In genomic region chr9:66901141-66901540, GRCh38 we compare ENCODE assay signal across 8 cellular contexts. TPM values are rescaled to one million over a fixed set of nuclear protein-coding genes. Genes with fewer than 3 reads are reported as not detected.
DNase-seq lines count a peak whose midpoint lies in the region; ATAC-seq and TF ChIP-seq lines count a peak whose summit lies in the region.
"Not testable (repeated sequence)": the region's sequence is repeated elsewhere in the genome, so short reads cannot be mapped to it uniquely, and the experiment has no call there.

No MANE protein-coding gene starts in this region.

- not testable (repeated sequence) for H3K4me1 ChIP-seq in SJSA1 (replicated peaks); cardiac muscle cell (ENCODE audit: low read depth); thoracic aorta (ENCODE audit: control insufficient read depth in 1 of 2, low read depth in 2 of 2)

- H3K36me3 ChIP-seq in SJSA1, cardiac muscle cell, thoracic aorta: not testable (repeated sequence)

- peak overlapping the region; percentile 55 for H3K4me3 ChIP-seq in GM12864 (ENCODE audit: low read depth, low read length)
- peak overlapping the region; percentile 34 for H3K4me3 ChIP-seq in SJSA1
- H3K4me3 ChIP-seq in cardiac muscle cell: peak overlapping the region; percentile 60
- H3K4me3 ChIP-seq in thoracic aorta: peak overlapping the region; percentile 75

- not testable (repeated sequence) for TF ChIP-seq CTCF in GM12864 (IDR thresholded peaks at IDR 0.05; ENCODE audit: low read depth, low read length, missing control alignments); brain (conservative IDR thresholded peaks at IDR 0.05); cardiac muscle cell (IDR thresholded peaks at IDR 0.05; ENCODE audit: low read depth, low read length); natural killer cell (IDR thresholded peaks at IDR 0.05); thoracic aorta (IDR thresholded peaks at IDR 0.05)

- DNase-seq in GM12864 (ENCODE audit: low read depth); SJSA1 (ENCODE audit: low read depth in 1 of 2, low spot score in 2 of 2); cardiac muscle cell (ENCODE audit: low read depth in 1 of 2, low spot score in 1 of 2); natural killer cell; thoracic aorta (ENCODE audit: low spot score): not testable (repeated sequence)

- ATAC-seq in GM21717 (IDR thresholded peaks at IDR 0.05; ENCODE audit: unreplicated experiment): peak; percentile 27
- ATAC-seq in HG03196 (IDR thresholded peaks at IDR 0.05; ENCODE audit: unreplicated experiment): peak; percentile 13
- ATAC-seq in natural killer cell: peak in 1 of 3 donors; percentile 8
- not testable (repeated sequence) for ATAC-seq in thoracic aorta (ENCODE audit: insufficient number of reproducible peaks, low FRiP score, low read depth)

- intact Hi-C loops in natural killer cell (cut with micrococcal nuclease): not testable (repeated sequence)

- not testable (repeated sequence) for H3K36me3 Mint-ChIP-seq in brain, natural killer cell

- not testable (repeated sequence) for H3K27me3 ChIP-seq in SJSA1 (replicated peaks); cardiac muscle cell; thoracic aorta (replicated peaks; ENCODE audit: insufficient read depth)

- H3K27ac Mint-ChIP-seq in brain (peak overlapping the region; percentile 95 to 99 (median 97)), natural killer cell (peak overlapping the region in 1 of 2 donors; percentile 90)

- H3K9me3 ChIP-seq in SJSA1 (replicated peaks); cardiac muscle cell (ENCODE audit: low read depth); thoracic aorta: not testable (repeated sequence)

- not testable (repeated sequence) for H3K27me3 Mint-ChIP-seq in brain; natural killer cell (ENCODE audit: low read depth in 2 of 2)

- H3K9me3 Mint-ChIP-seq in brain, natural killer cell: not testable (repeated sequence)

- H3K4me3 Mint-ChIP-seq in brain (peak overlapping the region; percentile 93 to 97 (median 94)), natural killer cell (peak overlapping the region; percentile 97)

- H3K4me1 Mint-ChIP-seq in brain: peaks cover 12% of the 10 kb centered on the region
- H3K4me1 Mint-ChIP-seq in natural killer cell: not testable (repeated sequence)

- not testable (repeated sequence) for H3K27ac ChIP-seq in SJSA1, cardiac muscle cell, thoracic aorta

RNA-seq across cellular contexts. Expression of gene ZNF658, which starts 0.6 kb away (rescaled TPM):
- total RNA-seq in SJSA1 (2014; rRNA removed; shearing (Covaris generic)): 1.2 and 2.5 TPM in 2 replicates
- polyA plus RNA-seq in brain (ENCODE audit: insufficient read depth, low read depth, low replicate concordance): 0.59 TPM
- 4.9 and 5.6 TPM in 2 replicates for total RNA-seq in cardiac muscle cell
- 2.3 and 5.8 TPM in 2 replicates for polyA plus RNA-seq in cardiac muscle cell
- 1 to 10 TPM in 2 of 3 donors, under 1 TPM in 1; 0.97 to 1.6 (median 1.3) TPM for total RNA-seq in natural killer cell
- total RNA-seq in thoracic aorta: 1 to 10 TPM; 2.2 to 4.0 TPM
